ENCODE assay signal across 2 cellular contexts in the genomic region with DNA sequence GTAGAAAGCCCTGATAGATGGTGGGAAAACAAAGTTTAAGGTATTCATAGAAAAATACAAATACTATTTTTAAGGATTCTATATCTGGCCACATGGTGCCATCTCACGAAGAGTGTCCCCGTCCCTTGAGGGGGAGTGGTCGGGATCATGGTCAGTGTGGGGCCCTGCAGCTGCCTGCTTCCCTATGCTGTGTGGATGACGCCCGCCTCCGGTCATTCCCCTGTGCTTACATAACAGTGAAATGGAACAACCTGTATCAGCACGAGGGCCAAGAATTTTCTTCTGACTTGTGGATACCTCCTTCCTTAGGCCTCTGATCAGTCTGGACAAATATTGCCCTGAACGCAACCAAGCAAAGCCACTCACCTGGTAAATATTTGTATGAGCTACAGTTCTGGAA. TPM values are rescaled to one million over a fixed set of nuclear protein-coding genes. Genes with fewer than 3 reads are reported as not detected.
"Had no signal": no experiment of that assay in that cellular context is flagged by ENCODE, and none has a peak within 500 bp of the region (broad histone marks: within the 10 kb centered on the region; RNA-seq: fewer than 3 reads in every experiment).

No MANE protein-coding gene starts in this region.

RNA-seq across cellular contexts. Expression of a gene that starts 3.6 kb away (rescaled TPM):
- total RNA-seq: GM12878 had no signal
- polyA plus RNA-seq: GM12878 had no signal

RNA-seq across cellular contexts. Expression of a gene that starts 52.0 kb away (rescaled TPM):
- total RNA-seq: G401 had no signal
